In the genomic region with DNA sequence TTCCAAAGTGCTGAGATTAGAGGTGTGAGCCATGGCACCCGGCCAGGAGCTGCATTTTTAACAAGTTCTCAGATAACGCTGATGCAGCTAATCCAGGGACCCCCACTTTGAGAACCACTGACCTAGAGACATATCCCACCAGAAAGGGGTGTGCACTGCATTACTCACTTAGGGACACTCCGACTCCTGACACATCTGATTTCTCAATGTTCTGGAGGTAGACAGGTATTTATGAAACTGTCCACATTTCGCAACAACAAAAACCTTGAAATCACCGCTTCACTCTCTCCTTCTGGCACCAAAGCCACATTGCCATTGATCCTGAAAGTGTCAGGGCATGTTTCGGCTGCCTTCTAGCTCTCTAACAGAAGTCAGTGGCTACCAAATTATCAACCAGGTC, we compare ENCODE assay signal across 22 cellular contexts.
"Had no signal": no experiment of that assay in that cellular context is flagged by ENCODE, and none has a peak within 500 bp of the region (broad histone marks: within the 10 kb centered on the region; RNA-seq: fewer than 3 reads in every experiment).

No MANE protein-coding gene starts in this region.

- H3K4me1 Mint-ChIP-seq: nephron progenitor cell; stimulated activated effector memory CD8-positive, alpha-beta T cell treated with anti-CD3 and anti-CD28 coated beads, Interleukin-12 subunit alpha, Interleukin-12 subunit beta, amount 100 ng/mL, for 72 hours had no signal

- H3K27ac Mint-ChIP-seq: activated naive CD4-positive, alpha-beta T cell treated with anti-CD3 and anti-CD28 coated beads, Interleukin-2, amount 50 U/mL, for 72 hours; activated T-helper 1 cell treated with anti-CD3 and anti-CD28 coated beads, Interleukin-12 subunit alpha, Interleukin-12 subunit beta, Interleukin-2, Interleukin-4 antibody, amounts not matched to agents 30 ng/mL and 10 ng/mL and 1 ng/mL, durations not matched to agents 14 hours and 24 hours and 36 hours; dendritic cell treated with granulocyte-macrophage colony-stimulating factor and Interleukin-4, amounts not matched to agents 40 ng/mL and 50 ng/mL, for 4 days; nephron progenitor cell; progenitor cell of endocrine pancreas; stimulated activated effector memory CD8-positive, alpha-beta T cell treated with anti-CD3 and anti-CD28 coated beads, Interleukin-12 subunit alpha, Interleukin-12 subunit beta, amount 100 ng/mL, for 72 hours had no signal

- H3K9me3 Mint-ChIP-seq: activated naive CD4-positive, alpha-beta T cell treated with anti-CD3 and anti-CD28 coated beads, Interleukin-2, amount 50 U/mL, for 72 hours; activated T-helper 1 cell treated with anti-CD3 and anti-CD28 coated beads, Interleukin-12 subunit alpha, Interleukin-12 subunit beta, Interleukin-2, Interleukin-4 antibody, amounts not matched to agents 30 ng/mL and 10 ng/mL and 1 ng/mL, durations not matched to agents 14 hours and 24 hours and 36 hours; dendritic cell treated with granulocyte-macrophage colony-stimulating factor and Interleukin-4, amounts not matched to agents 40 ng/mL and 50 ng/mL, for 4 days; nephron progenitor cell; stimulated activated effector memory CD8-positive, alpha-beta T cell treated with anti-CD3 and anti-CD28 coated beads, Interleukin-12 subunit alpha, Interleukin-12 subunit beta, amount 100 ng/mL, for 72 hours had no signal

- H3K4me1 ChIP-seq: adrenal gland had no signal

- H3K27ac ChIP-seq: adrenal gland, VCaP had no signal

- H3K4me3 Mint-ChIP-seq: activated T-helper 1 cell treated with anti-CD3 and anti-CD28 coated beads, Interleukin-12 subunit alpha, Interleukin-12 subunit beta, Interleukin-2, Interleukin-4 antibody, amounts not matched to agents 30 ng/mL and 10 ng/mL and 1 ng/mL, durations not matched to agents 14 hours and 24 hours and 36 hours; dendritic cell treated with granulocyte-macrophage colony-stimulating factor and Interleukin-4, amounts not matched to agents 40 ng/mL and 50 ng/mL, for 4 days; nephron progenitor cell; stimulated activated effector memory CD8-positive, alpha-beta T cell treated with anti-CD3 and anti-CD28 coated beads, Interleukin-12 subunit alpha, Interleukin-12 subunit beta, amount 100 ng/mL, for 72 hours had no signal

- FAIRE-seq: astrocyte, islet of Langerhans had no signal

- ATAC-seq: activated naive CD4-positive, alpha-beta T cell treated with anti-CD3 and anti-CD28 coated beads, Interleukin-2, amount 50 U/mL, for 72 hours; left colon; sciatic nerve; stimulated activated effector memory CD8-positive, alpha-beta T cell treated with anti-CD3 and anti-CD28 coated beads, Interleukin-12 subunit alpha, Interleukin-12 subunit beta, amount 100 ng/mL, for 72 hours had no signal

- DNase-seq: activated CD4-positive, alpha-beta T cell treated with anti-CD3 and anti-CD28 coated beads, Interleukin-2, amount 50 U/mL, for 48 hours; activated gamma-delta T cell treated with Interleukin-2 at 50 U/mL for 16 hours; activated T-cell treated with anti-CD3 and anti-CD28 coated beads for 4 hours; effector CD8-positive, alpha-beta T cell; hippocampal formation; left colon; midbrain; nephron progenitor cell; occipital lobe; stimulated activated CD4-positive, alpha-beta T cell treated with anti-CD3 and anti-CD28 coated beads, Interleukin-4, amount 100 ng/mL, for 24 hours; T-helper 2 cell had no signal

- H3K36me3 Mint-ChIP-seq: activated naive CD4-positive, alpha-beta T cell treated with anti-CD3 and anti-CD28 coated beads, Interleukin-2, amount 50 U/mL, for 72 hours; stimulated activated effector memory CD8-positive, alpha-beta T cell treated with anti-CD3 and anti-CD28 coated beads, Interleukin-12 subunit alpha, Interleukin-12 subunit beta, amount 100 ng/mL, for 72 hours had no signal

- H3K4me3 ChIP-seq: adrenal gland, lung had no signal

- H3K9me3 ChIP-seq: adrenal gland had no signal
